ENCODE assay signal across 25 cellular contexts in genomic region chr6:85400331-85400730, GRCh38. TPM values are rescaled to one million over a fixed set of nuclear protein-coding genes. Genes with fewer than 3 reads are reported as not detected.
DNase-seq lines count a peak whose midpoint lies in the region; ATAC-seq lines count a peak whose summit lies in the region.
"Had no signal": no experiment of that assay in that cellular context is flagged by ENCODE, and none has a peak within 500 bp of the region (broad histone marks: within the 10 kb centered on the region; RNA-seq: fewer than 3 reads in every experiment).

No MANE protein-coding gene starts in this region.

- H3K14ac ChIP-seq in mesenchymal stem cell (ENCODE audit: low read length in 2 of 2), result no peak overlapping the region

- H3K4me2 ChIP-seq in mesenchymal stem cell (ENCODE audit: low read length, poor library complexity, severe bottlenecking), result no peak overlapping the region
- H3K4me2 ChIP-seq: KMS-11 had no signal

- H2AFZ ChIP-seq in mesenchymal stem cell (ENCODE audit: low read depth, low read length), result no peak overlapping the region

- no peak overlapping the region for H3K23ac ChIP-seq in mesenchymal stem cell (ENCODE audit: low read length in 2 of 2)

- H3K4ac ChIP-seq in mesenchymal stem cell (ENCODE audit: low read depth in 1 of 2, low read length in 2 of 2), result no peak overlapping the region

- H3K4me3 Mint-ChIP-seq in activated CD4-positive, alpha-beta T cell treated with anti-CD3 and anti-CD28 coated beads, Interleukin-2, amount 10 ng/mL, durations not matched to agents 7 days and 5 days, result no peak overlapping the region
- H3K4me3 Mint-ChIP-seq in activated CD8-positive, alpha-beta T cell treated with anti-CD3 and anti-CD28 coated beads, Interleukin-2, amount 10 ng/mL, durations not matched to agents 7 days and 5 days, result no peak overlapping the region
- H3K4me3 Mint-ChIP-seq: IgD-negative memory B cell had no signal

- WGBS in mesenchymal stem cell, result 79% methylated on average over 3 of the region's 4 CpGs

- H4K91ac ChIP-seq in mesenchymal stem cell (ENCODE audit: low read length), result no peak overlapping the region

- H3K9me3 ChIP-seq in SJSA1 (replicated peaks), result no peaks in the 10 kb centered on the region
- no peaks in the 10 kb centered on the region for H3K9me3 ChIP-seq in mesenchymal stem cell (ENCODE audit: control insufficient read depth, low read length)
- H3K9me3 ChIP-seq: HAP-1 had no signal

- no peak for DNase-seq in activated CD4-positive, alpha-beta T cell treated with anti-CD3 and anti-CD28 coated beads, Interleukin-2, amount 10 ng/mL, durations not matched to agents 7 days and 5 days
- no peak for DNase-seq in activated CD4-positive, alpha-beta T cell treated with anti-CD3 and anti-CD28 coated beads, Interleukin-2, amount 50 U/mL, for 4 hours
- DNase-seq in SJSA1 (ENCODE audit: low read depth in 1 of 2, low spot score in 2 of 2), result peak in 1 of 2 experiments; percentile 81
- no peak for DNase-seq in mesenchymal stem cell
- peak; percentile 90 for DNase-seq in renal cortical epithelial cell (ENCODE audit: low read depth)
- DNase-seq in activated CD8-positive, alpha-beta T cell treated with anti-CD3 and anti-CD28 coated beads, Interleukin-2, amount 10 ng/mL, durations not matched to agents 7 days and 5 days, result no peak
- no peak for DNase-seq in AG20443 (ENCODE audit: low spot score)
- DNase-seq: Calu3; DMS79 treated with DMSO at 0.1 percent for 48 hours; GOT3; NCI-H1048; NCI-H1417; NCI-H1694; NCI-H2029 treated with DMSO at 0.1 percent for 48 hours; NCI-H446 treated with DMSO at 0.1 percent for 48 hours; NCI-H526; NCI-H82; NK-92 treated with Interleukin-12 subunit alpha and Interleukin-12 subunit beta, amount 100 ng/mL, for 24 hours; PC-3; Right ventricle myocardium superior had no signal

- H3K36me3 Mint-ChIP-seq in activated CD4-positive, alpha-beta T cell treated with anti-CD3 and anti-CD28 coated beads, Interleukin-2, amount 10 ng/mL, durations not matched to agents 7 days and 5 days (ENCODE audit: low read depth), result no peaks in the 10 kb centered on the region
- H3K36me3 Mint-ChIP-seq in activated CD8-positive, alpha-beta T cell treated with anti-CD3 and anti-CD28 coated beads, Interleukin-2, amount 10 ng/mL, durations not matched to agents 7 days and 5 days (ENCODE audit: low read depth), result no peaks in the 10 kb centered on the region

- H3K4me1 ChIP-seq in SJSA1 (replicated peaks) (peaks cover 62% of the 10 kb centered on the region), mesenchymal stem cell (ENCODE audit: control insufficient read depth, insufficient read depth, low read depth, low read length) (peaks cover 14% of the 10 kb centered on the region)
- H3K4me1 ChIP-seq: HAP-1 had no signal

- H3K27me3 Mint-ChIP-seq in activated CD4-positive, alpha-beta T cell treated with anti-CD3 and anti-CD28 coated beads, Interleukin-2, amount 10 ng/mL, durations not matched to agents 7 days and 5 days, result no peaks in the 10 kb centered on the region
- no peaks in the 10 kb centered on the region for H3K27me3 Mint-ChIP-seq in activated CD8-positive, alpha-beta T cell treated with anti-CD3 and anti-CD28 coated beads, Interleukin-2, amount 10 ng/mL, durations not matched to agents 7 days and 5 days (ENCODE audit: low read depth)

- H3K79me1 ChIP-seq in mesenchymal stem cell (replicated peaks; ENCODE audit: low read length, poor library complexity, severe bottlenecking), result no peaks in the 10 kb centered on the region

- ATAC-seq in activated CD8-positive, alpha-beta T cell treated with anti-CD3 and anti-CD28 coated beads, Interleukin-2, amount 10 ng/mL, durations not matched to agents 7 days and 5 days, result no peak
- no peak for ATAC-seq in GM19324 (IDR thresholded peaks at IDR 0.05; ENCODE audit: low FRiP score, unreplicated experiment)
- ATAC-seq: PC-3 had no signal

- H3K4me3 ChIP-seq in SJSA1, result no peak overlapping the region
- no peak overlapping the region for H3K4me3 ChIP-seq in mesenchymal stem cell (ENCODE audit: insufficient read depth in 1 of 2, low read depth in 1 of 2, low read length in 2 of 2)
- H3K4me3 ChIP-seq: HAP-1 had no signal

- H3K36me3 ChIP-seq in SJSA1, result no peaks in the 10 kb centered on the region
- H3K36me3 ChIP-seq in mesenchymal stem cell (ENCODE audit: control insufficient read depth in 1 of 2, insufficient read depth in 2 of 2, low read depth in 1 of 2, low read length in 2 of 2), result no peaks in the 10 kb centered on the region
- H3K36me3 ChIP-seq: HAP-1 had no signal

- POLR2A ChIA-PET in activated CD4-positive, alpha-beta T cell treated with anti-CD3 and anti-CD28 coated beads, Interleukin-2, amount 10 ng/mL, durations not matched to agents 7 days and 5 days (lab: Charles Lee), result interaction anchor here (0.6 kb wide), 1 partner anchor 18 kb away, joined by 3 read pairs; no protein-coding TSS in a partner anchor
- POLR2A ChIA-PET in activated CD8-positive, alpha-beta T cell treated with anti-CD3 and anti-CD28 coated beads, Interleukin-2, amount 10 ng/mL, durations not matched to agents 7 days and 5 days (lab: Charles Lee), result interaction anchor here (1.5 to 2.3 kb wide), 2 partner anchors 50 to 278 kb away, joined by 4 to 18 read pairs; partner anchors contain the start of gene NT5E

- H2BK5ac ChIP-seq in mesenchymal stem cell (ENCODE audit: low read depth, low read length, poor library complexity, severe bottlenecking), result no peak overlapping the region

- CTCF ChIA-PET in activated CD4-positive, alpha-beta T cell treated with anti-CD3 and anti-CD28 coated beads, Interleukin-2, amount 10 ng/mL, durations not matched to agents 7 days and 5 days (lab: Charles Lee), result interaction anchor here (1.4 kb wide), 1 partner anchor 9 kb away, joined by 3 read pairs; no protein-coding TSS in a partner anchor
- CTCF ChIA-PET in activated CD8-positive, alpha-beta T cell treated with anti-CD3 and anti-CD28 coated beads, Interleukin-2, amount 10 ng/mL, durations not matched to agents 7 days and 5 days (lab: Charles Lee), result interaction anchor here (0.7 to 6.7 kb wide), 4 partner anchors 45 to 83 kb away, joined by 3 to 54 read pairs (median 14); partner anchors contain the start of gene NT5E

- no peaks in the 10 kb centered on the region for H3K27me3 ChIP-seq in SJSA1 (replicated peaks)
- no peaks in the 10 kb centered on the region for H3K27me3 ChIP-seq in mesenchymal stem cell (ENCODE audit: control insufficient read depth in 1 of 2, insufficient read depth in 1 of 2, low read length in 2 of 2)

- peaks cover 40% of the 10 kb centered on the region for H3K4me1 Mint-ChIP-seq in activated CD4-positive, alpha-beta T cell treated with anti-CD3 and anti-CD28 coated beads, Interleukin-2, amount 10 ng/mL, durations not matched to agents 7 days and 5 days
- H3K4me1 Mint-ChIP-seq in activated CD8-positive, alpha-beta T cell treated with anti-CD3 and anti-CD28 coated beads, Interleukin-2, amount 10 ng/mL, durations not matched to agents 7 days and 5 days (ENCODE audit: low read depth), result peaks cover 52% of the 10 kb centered on the region

- peak overlapping the region in 1 of 2 experiments; percentile 63 for H3K18ac ChIP-seq in mesenchymal stem cell (ENCODE audit: low read depth in 1 of 2, low read length in 2 of 2)

- no peak overlapping the region for H3K9ac ChIP-seq in mesenchymal stem cell (ENCODE audit: low read length)
- H3K9ac ChIP-seq: KMS-11 had no signal

- H3K27ac Mint-ChIP-seq in activated CD4-positive, alpha-beta T cell treated with anti-CD3 and anti-CD28 coated beads, Interleukin-2, amount 10 ng/mL, durations not matched to agents 7 days and 5 days, result peak overlapping the region; percentile 33
- no peak overlapping the region for H3K27ac Mint-ChIP-seq in activated CD8-positive, alpha-beta T cell treated with anti-CD3 and anti-CD28 coated beads, Interleukin-2, amount 10 ng/mL, durations not matched to agents 7 days and 5 days
- H3K27ac Mint-ChIP-seq: IgD-negative memory B cell had no signal

- H4K8ac ChIP-seq in mesenchymal stem cell (ENCODE audit: low read length), result no peak overlapping the region

- H2AK5ac ChIP-seq in mesenchymal stem cell (ENCODE audit: low read length, severe bottlenecking), result no peak overlapping the region

- no peak overlapping the region for H2BK120ac ChIP-seq in mesenchymal stem cell (ENCODE audit: low read depth, low read length)

- H3K9me3 Mint-ChIP-seq in activated CD4-positive, alpha-beta T cell treated with anti-CD3 and anti-CD28 coated beads, Interleukin-2, amount 10 ng/mL, durations not matched to agents 7 days and 5 days, result peaks cover 7% of the 10 kb centered on the region
- peaks cover 5% of the 10 kb centered on the region for H3K9me3 Mint-ChIP-seq in activated CD8-positive, alpha-beta T cell treated with anti-CD3 and anti-CD28 coated beads, Interleukin-2, amount 10 ng/mL, durations not matched to agents 7 days and 5 days (ENCODE audit: insufficient read depth)

- peak overlapping the region; percentile 100 for H3K27ac ChIP-seq in SJSA1
- peak overlapping the region; percentile 85 for H3K27ac ChIP-seq in mesenchymal stem cell (ENCODE audit: low read length, poor library complexity, severe bottlenecking)
- H3K27ac ChIP-seq: 22Rv1, KMS-11 had no signal

- no peak overlapping the region for H2BK12ac ChIP-seq in mesenchymal stem cell (ENCODE audit: low read length in 2 of 2)

- no peak overlapping the region for H2BK15ac ChIP-seq in mesenchymal stem cell (ENCODE audit: low read depth, poor library complexity, severe bottlenecking)

RNA-seq across cellular contexts. Expression of gene NT5E, which starts 49.6 kb away (rescaled TPM):
- total RNA-seq in activated CD4-positive, alpha-beta T cell treated with anti-CD3 and anti-CD28 coated beads, Interleukin-2, amount 10 ng/mL, durations not matched to agents 7 days and 5 days, result 1 to 10 TPM; 6.1 to 7.2 TPM
- 37.3 and 51.2 TPM in 2 replicates for total RNA-seq in SJSA1 (2014; rRNA removed; shearing (Covaris generic))
- 234 TPM for polyA plus RNA-seq in mesenchymal stem cell (2013, experiment 1 of 2)
- polyA plus RNA-seq in mesenchymal stem cell (2013, experiment 2 of 2), result 238 TPM
- 39.3 and 164 TPM in 2 replicates for total RNA-seq in renal cortical epithelial cell
- 1 to 10 TPM; 7.4 to 7.6 TPM for total RNA-seq in activated CD8-positive, alpha-beta T cell treated with anti-CD3 and anti-CD28 coated beads, Interleukin-2, amount 10 ng/mL, durations not matched to agents 7 days and 5 days
